ENCODE assay signal across 26 cellular contexts in genomic region chr3:81837071-81837593, GRCh38.
"Had no signal": no experiment of that assay in that cellular context is flagged by ENCODE, and none has a peak within 500 bp of the region (broad histone marks: within the 10 kb centered on the region; RNA-seq: fewer than 3 reads in every experiment).

No MANE protein-coding gene starts in this region.

- H3K9me3 Mint-ChIP-seq: activated CD4-positive, alpha-beta memory T cell treated with anti-CD3 and anti-CD28 coated beads, Interleukin-2, amount 10 ng/mL, durations not matched to agents 7 days and 5 days; activated CD4-positive, alpha-beta T cell treated with anti-CD3 and anti-CD28 coated beads, Interleukin-2, amount 10 ng/mL, durations not matched to agents 24 days and 14 days; activated naive CD8-positive, alpha-beta T cell treated with anti-CD3 and anti-CD28 coated beads, Interleukin-2, amount 50 U/mL, for 24 hours; natural killer cell treated with Interleukin-12 subunit alpha and Interleukin-12 subunit beta and Interleukin-15 and Interleukin-18, amount 100 ng/mL, for 72 hours; type B pancreatic cell had no signal

- H3K27me3 Mint-ChIP-seq: type B pancreatic cell had no signal

- H3K4me1 Mint-ChIP-seq: activated CD4-positive, alpha-beta memory T cell treated with anti-CD3 and anti-CD28 coated beads, Interleukin-2, amount 10 ng/mL, durations not matched to agents 7 days and 5 days; activated CD8-positive, alpha-beta memory T cell treated with anti-CD3 and anti-CD28 coated beads, Interleukin-2, amount 10 ng/mL, durations not matched to agents 7 days and 5 days had no signal

- H3K27ac ChIP-seq: body of pancreas, gastrocnemius medialis, neutrophil, ovary, prostate gland, right atrium auricular region, thoracic aorta, vagina, VCaP had no signal

- DNase-seq: activated CD4-positive, alpha-beta memory T cell treated with anti-CD3 and anti-CD28 coated beads, Interleukin-2, amount 10 ng/mL, durations not matched to agents 7 days and 5 days; activated CD4-positive, alpha-beta T cell treated with anti-CD3 and anti-CD28 coated beads, Interleukin-2, amount 10 ng/mL, durations not matched to agents 24 days and 14 days; activated CD8-positive, alpha-beta memory T cell treated with anti-CD3 and anti-CD28 coated beads, Interleukin-2, amount 10 ng/mL, durations not matched to agents 7 days and 5 days; activated gamma-delta T cell; activated naive CD4-positive, alpha-beta T cell treated with anti-CD3 and anti-CD28 coated beads, Interleukin-2, amount 50 U/mL, for 16 hours; activated naive CD8-positive, alpha-beta T cell treated with anti-CD3 and anti-CD28 coated beads, Interleukin-2, amount 50 U/mL, for 24 hours; activated T-cell treated with anti-CD3 and anti-CD28 coated beads for 4 hours; anterior cingulate cortex; body of pancreas; effector CD4-positive, alpha-beta T cell; gastrocnemius medialis; hippocampal formation; left ventricle myocardium superior; mammary epithelial cell; ovary; stimulated activated CD4-positive, alpha-beta T cell treated with anti-CD3 and anti-CD28 coated beads, Interleukin-4, amount 100 ng/mL, for 24 hours; stimulated activated naive CD4-positive, alpha-beta T cell treated with Interleukin-2 at 50 U/mL for 16 hours had no signal

- H3K4me3 ChIP-seq: body of pancreas, gastrocnemius medialis, ovary, prostate gland, right atrium auricular region, thoracic aorta, vagina had no signal

- H3K36me3 Mint-ChIP-seq: activated CD8-positive, alpha-beta memory T cell treated with anti-CD3 and anti-CD28 coated beads, Interleukin-2, amount 10 ng/mL, durations not matched to agents 7 days and 5 days; natural killer cell treated with Interleukin-12 subunit alpha and Interleukin-12 subunit beta and Interleukin-15 and Interleukin-18, amount 100 ng/mL, for 72 hours; type B pancreatic cell had no signal

- H3K4me3 Mint-ChIP-seq: activated CD4-positive, alpha-beta memory T cell treated with anti-CD3 and anti-CD28 coated beads, Interleukin-2, amount 10 ng/mL, durations not matched to agents 7 days and 5 days; activated CD4-positive, alpha-beta T cell treated with anti-CD3 and anti-CD28 coated beads, Interleukin-2, amount 10 ng/mL, durations not matched to agents 24 days and 14 days; activated CD8-positive, alpha-beta memory T cell treated with anti-CD3 and anti-CD28 coated beads, Interleukin-2, amount 10 ng/mL, durations not matched to agents 7 days and 5 days; activated naive CD8-positive, alpha-beta T cell treated with anti-CD3 and anti-CD28 coated beads, Interleukin-2, amount 50 U/mL, for 24 hours; natural killer cell treated with Interleukin-12 subunit alpha and Interleukin-12 subunit beta and Interleukin-15 and Interleukin-18, amount 100 ng/mL, for 72 hours; type B pancreatic cell had no signal

- ATAC-seq: activated CD4-positive, CD25-positive, alpha-beta regulatory T cell treated with anti-CD3 and anti-CD28 coated beads, Interleukin-2, amount 50 U/mL, for 24 hours; activated CD8-positive, alpha-beta memory T cell treated with anti-CD3 and anti-CD28 coated beads, Interleukin-2, amount 10 ng/mL, durations not matched to agents 7 days and 5 days; activated naive CD8-positive, alpha-beta T cell treated with anti-CD3 and anti-CD28 coated beads, Interleukin-2, amount 50 U/mL, for 24 hours; body of pancreas; gastrocnemius medialis; left ventricle myocardium superior; natural killer cell treated with Interleukin-12 subunit alpha and Interleukin-12 subunit beta and Interleukin-15 and Interleukin-18, amount 100 ng/mL, for 72 hours had no signal

- H3K9me3 ChIP-seq: body of pancreas, gastrocnemius medialis, neutrophil, ovary, prostate gland, right atrium auricular region, thoracic aorta, vagina had no signal

- H3K4me1 ChIP-seq: body of pancreas, prostate gland, vagina had no signal

- H3K27me3 ChIP-seq: body of pancreas, gastrocnemius medialis, neutrophil, ovary, right atrium auricular region, vagina had no signal

- H3K27ac Mint-ChIP-seq: activated CD4-positive, alpha-beta memory T cell treated with anti-CD3 and anti-CD28 coated beads, Interleukin-2, amount 10 ng/mL, durations not matched to agents 7 days and 5 days; activated CD4-positive, alpha-beta T cell treated with anti-CD3 and anti-CD28 coated beads, Interleukin-2, amount 10 ng/mL, durations not matched to agents 24 days and 14 days; activated CD8-positive, alpha-beta memory T cell treated with anti-CD3 and anti-CD28 coated beads, Interleukin-2, amount 10 ng/mL, durations not matched to agents 7 days and 5 days; activated naive CD8-positive, alpha-beta T cell treated with anti-CD3 and anti-CD28 coated beads, Interleukin-2, amount 50 U/mL, for 24 hours; natural killer cell treated with Interleukin-12 subunit alpha and Interleukin-12 subunit beta and Interleukin-15 and Interleukin-18, amount 100 ng/mL, for 72 hours; type B pancreatic cell had no signal

- H3K36me3 ChIP-seq: gastrocnemius medialis, neutrophil, ovary, prostate gland, right atrium auricular region, thoracic aorta, vagina had no signal
